Comparison of ENCODE assay signal across 8 cellular contexts in the genomic region with DNA sequence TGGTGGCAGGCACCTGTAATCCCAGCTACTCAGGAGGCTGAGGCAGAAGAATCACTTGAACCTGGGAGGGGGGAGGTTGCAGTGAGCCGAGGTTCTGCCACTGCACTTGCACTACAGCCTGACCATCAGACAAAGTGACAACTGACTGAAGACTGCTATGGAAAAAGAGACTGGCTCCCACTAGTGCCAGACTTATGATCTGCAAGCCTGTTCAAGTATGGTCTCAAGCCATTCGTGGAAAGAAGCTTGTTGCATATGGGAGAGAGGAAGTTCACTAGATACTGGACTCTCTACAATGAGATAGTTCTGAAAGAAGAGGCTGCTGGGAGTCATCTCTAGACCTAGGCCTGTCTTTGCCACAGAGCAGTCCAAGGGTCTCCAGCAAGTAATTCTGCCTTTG. TPM values are rescaled to one million over a fixed set of nuclear protein-coding genes. Genes with fewer than 3 reads are reported as not detected.
DNase-seq lines count a peak whose midpoint lies in the region; ATAC-seq and TF ChIP-seq lines count a peak whose summit lies in the region.

No MANE protein-coding gene starts in this region.

- in situ Hi-C loops in SK-MEL-5 (cut with HindIII; ENCODE audit: low pct_unique_long_range_greater_than_20kb, low sequenced_read_pairs) = no loop called here

- 25 to 27% (median 26%) methylated on average over 2 of the region's 2 CpGs for WGBS in psoas muscle, 3 donors

- intact Hi-C loops in psoas muscle (cut with DNase I) = no loop called here

- peak; percentile 61 for TF ChIP-seq CTCF in fibroblast of pulmonary artery (IDR thresholded peaks at IDR 0.05; ENCODE audit: low read length, missing control alignments)
- peak; percentile 40 for TF ChIP-seq CTCF in psoas muscle (IDR thresholded peaks at IDR 0.05)

- peaks cover 16% of the 10 kb centered on the region for H3K4me1 ChIP-seq in psoas muscle

- H3K27ac ChIP-seq in psoas muscle = peak overlapping the region; percentile 75

- no peaks in the 10 kb centered on the region for H3K27me3 ChIP-seq in psoas muscle (ENCODE audit: insufficient read depth in 3 of 3, low read length in 2 of 3)

- DNase-seq in NCI-H1105 treated with DMSO at 0.1 percent for 48 hours (lab: John Stamatoyannopoulos, UW) (peak; percentile 43), NCI-H1105 (lab: John Stamatoyannopoulos, UW) (no peak), SK-MEL-5 (ENCODE audit: low read depth, low spot score) (peak; percentile 77), fibroblast of pulmonary artery (ENCODE audit: low read depth) (peak; percentile 50), psoas muscle (no peak)

- peaks cover 0 to 49% of the 10 kb centered on the region in 2 donors for H3K36me3 ChIP-seq in psoas muscle (ENCODE audit: insufficient read depth in 1 of 2, low read depth in 1 of 2)

- no peaks in the 10 kb centered on the region for H3K9me3 ChIP-seq in psoas muscle

- no peak overlapping the region for H3K4me3 ChIP-seq in fibroblast of pulmonary artery (replicated peaks; ENCODE audit: low read depth, low read length)
- H3K4me3 ChIP-seq in psoas muscle = no peak overlapping the region

- ATAC-seq in GM19324 (IDR thresholded peaks at IDR 0.05; ENCODE audit: low FRiP score, unreplicated experiment) (peak; percentile 62), HG03565 (IDR thresholded peaks at IDR 0.05; ENCODE audit: unreplicated experiment) (peak; percentile 78), psoas muscle (peak; percentile 71 to 80 (median 74)), GM18873 (IDR thresholded peaks at IDR 0.05; ENCODE audit: low FRiP score, unreplicated experiment) (no peak)

RNA-seq across cellular contexts. Expression of a gene that starts 26.7 kb away (rescaled TPM):
- total RNA-seq in SK-MEL-5 (2014; rRNA removed; shearing (Covaris generic)) = 25.3 and 30.8 TPM in 2 replicates
- polyA plus RNA-seq in SK-MEL-5 (2015; cell fraction: cytosol; rRNA removed) = 13.5 and 15.0 TPM in 2 replicates
- 38.5 and 66.3 TPM in 2 replicates for polyA plus RNA-seq in SK-MEL-5 (2015; cell fraction: nucleus; rRNA removed)
- 10 to 100 TPM; 14.2 to 27.2 (median 24.6) TPM for total RNA-seq in psoas muscle
- polyA plus RNA-seq in psoas muscle = 10 to 100 TPM in 1 of 3 donors, 1 to 10 TPM in 2; 7.5 to 14.6 (median 9.8) TPM

RNA-seq across cellular contexts. Expression of a gene that starts 36.8 kb away (rescaled TPM):
- total RNA-seq in SK-MEL-5 (2014; rRNA removed; shearing (Covaris generic)) = 7.2 and 9.4 TPM in 2 replicates
- 4.1 and 7.1 TPM in 2 replicates for polyA plus RNA-seq in SK-MEL-5 (2015; cell fraction: cytosol; rRNA removed)
- 21.7 and 23.5 TPM in 2 replicates for polyA plus RNA-seq in SK-MEL-5 (2015; cell fraction: nucleus; rRNA removed)
- total RNA-seq in psoas muscle = 10 to 100 TPM in 3 of 4 donors, 1 to 10 TPM in 1; 8.6 to 14.4 (median 11.1) TPM
- polyA plus RNA-seq in psoas muscle = 10 to 100 TPM in 1 of 3 donors, 1 to 10 TPM in 2; 3.0 to 13.3 (median 3.8) TPM

Comparison
In these comparisons a context has a peak if more than half of its experiments do, and no peak if none do; other contexts are left out.
1. DNase-seq: peak in NCI-H1105 treated with DMSO at 0.1 percent for 48 hours (single experiment), SK-MEL-5 (single experiment) and fibroblast of pulmonary artery (single experiment); none in NCI-H1105 (single experiment) and psoas muscle (0 of 2).